Comparison of ENCODE assay signal across 1 cellular context in the genomic region with DNA sequence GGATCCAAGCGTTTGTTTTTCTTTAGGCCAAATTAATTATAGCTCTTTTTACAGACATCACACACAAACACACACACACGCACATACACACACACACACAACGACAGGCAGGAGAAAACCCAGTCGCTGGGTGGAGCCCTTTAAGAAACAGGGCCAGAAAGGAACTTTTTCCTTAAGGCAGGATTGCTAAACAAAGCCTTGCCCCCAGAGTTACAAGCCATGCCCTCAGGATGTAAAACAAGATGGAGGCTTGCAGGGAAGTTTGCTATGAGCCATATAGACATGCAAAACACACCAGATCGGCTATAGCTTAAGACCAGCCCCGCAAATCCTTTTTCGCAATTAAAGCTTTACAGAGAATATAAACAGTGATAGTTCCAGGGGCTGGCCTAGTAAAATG.
TF ChIP-seq lines count a peak whose summit lies in the region.

No MANE protein-coding gene starts in this region.

TF ChIP-seq in H1, 55 proteins besides CTCF, POLR2A, EP300 and RAD21:
- TF ChIP-seq CREB1 (IDR thresholded peaks at IDR 0.05) (no peak), YY1 (IDR thresholded peaks at IDR 0.05; ENCODE audit: low read depth, low read length) (peak; percentile 85)
